In genomic region chr4:16833722-16834121, GRCh38 we compare ENCODE assay signal across 8 cellular contexts.
"Had no signal": no experiment of that assay in that cellular context is flagged by ENCODE, and none has a peak within 500 bp of the region (broad histone marks: within the 10 kb centered on the region; RNA-seq: fewer than 3 reads in every experiment).

No MANE protein-coding gene starts in this region.

- H3K4me1 ChIP-seq: HAP-1 had no signal

- H3K9me3 ChIP-seq: HAP-1 had no signal

- ATAC-seq: HCT116, K562 had no signal

- H3K9me3 Mint-ChIP-seq: HFFc6 had no signal

- H3K27ac ChIP-seq: HL-60 had no signal

- FAIRE-seq: K562 had no signal

- H3K36me3 ChIP-seq: HAP-1 had no signal

- H3K4me3 Mint-ChIP-seq: HFFc6 had no signal

- H3K27ac Mint-ChIP-seq: HFFc6 had no signal

- DNase-seq: GOT3, H7, HFFc6, IMR-90 had no signal

- H3K4me3 ChIP-seq: HAP-1, K562 had no signal
